Comparison of ENCODE assay signal across 2 cellular contexts in the genomic region with DNA sequence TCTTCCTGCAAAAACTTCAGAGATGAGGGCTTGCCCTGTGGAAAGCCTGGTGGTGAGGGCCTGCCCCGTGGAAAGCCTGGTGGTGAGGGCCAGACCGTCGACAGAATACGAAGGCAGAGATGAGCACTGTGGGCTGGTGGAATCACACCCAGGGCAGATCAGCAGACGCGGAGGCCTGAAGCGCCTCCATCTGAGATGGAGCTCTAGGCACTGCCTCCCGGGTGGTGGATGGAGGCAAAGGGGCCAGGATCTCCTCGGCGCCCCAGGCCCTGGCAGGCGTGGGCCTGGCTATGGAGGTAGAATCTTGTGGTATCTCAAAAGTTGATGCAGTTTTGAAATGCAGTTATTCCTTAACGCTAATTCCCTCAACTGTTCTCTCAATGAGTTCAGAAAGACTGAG.
TF ChIP-seq lines count a peak whose summit lies in the region.

No MANE protein-coding gene starts in this region.

TF ChIP-seq in IMR-90, 13 proteins besides CTCF, POLR2A, EP300 and RAD21 (continued from another document):
- no peak for TF ChIP-seq SMC3 (IDR thresholded peaks at IDR 0.05; ENCODE audit: low read depth, low read length)

TF ChIP-seq in K562, 482 proteins besides CTCF, POLR2A, EP300 and RAD21 (continued from another document):
- TF ChIP-seq SNRNP70 (optimal IDR thresholded peaks at IDR 0.05; ENCODE audit: low read depth, low read length) (no peak), BRD9 (IDR thresholded peaks at IDR 0.05; ENCODE audit: low read depth, partially characterized antibody) (no peak), ZNF253 (CRISPR knock-in tag; conservative IDR thresholded peaks at IDR 0.05) (no peak), FOSL1 (tag; conservative IDR thresholded peaks at IDR 0.05) (no peak)
- TF ChIP-seq, protein P1, sequence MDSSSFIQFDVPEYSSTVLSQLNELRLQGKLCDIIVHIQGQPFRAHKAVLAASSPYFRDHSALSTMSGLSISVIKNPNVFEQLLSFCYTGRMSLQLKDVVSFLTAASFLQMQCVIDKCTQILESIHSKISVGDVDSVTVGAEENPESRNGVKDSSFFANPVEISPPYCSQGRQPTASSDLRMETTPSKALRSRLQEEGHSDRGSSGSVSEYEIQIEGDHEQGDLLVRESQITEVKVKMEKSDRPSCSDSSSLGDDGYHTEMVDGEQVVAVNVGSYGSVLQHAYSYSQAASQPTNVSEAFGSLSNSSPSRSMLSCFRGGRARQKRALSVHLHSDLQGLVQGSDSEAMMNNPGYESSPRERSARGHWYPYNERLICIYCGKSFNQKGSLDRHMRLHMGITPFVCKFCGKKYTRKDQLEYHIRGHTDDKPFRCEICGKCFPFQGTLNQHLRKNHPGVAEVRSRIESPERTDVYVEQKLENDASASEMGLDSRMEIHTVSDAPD (CRISPR knock-in tag; IDR thresholded peaks at IDR 0.05) = no peak
